ENCODE assay signal across 1 cellular context in genomic region chr20:37285664-37286374, GRCh38.
A peak's percentile ranks its signal among the peaks of the same experiment; 100 is the strongest.
TF ChIP-seq lines count a peak whose summit lies in the region.

No MANE protein-coding gene starts in this region.

TF ChIP-seq in HepG2, 621 proteins besides CTCF, POLR2A, EP300 and RAD21 (continued from another document and continues in another):
- no peak for TF ChIP-seq STAT6 (CRISPR knock-in tag; IDR thresholded peaks at IDR 0.05; ENCODE audit: borderline replicate concordance)
- no peak for TF ChIP-seq THAP7 (CRISPR knock-in tag; IDR thresholded peaks at IDR 0.05)
- 0 out of 2 replicates have a peak, but pooled peaks have one; percentile 28 for TF ChIP-seq ZNF747 (CRISPR knock-in tag; IDR thresholded peaks at IDR 0.05; ENCODE audit: borderline replicate concordance)
- peak; percentile 88; the same call in 1 of the 2 replicates for TF ChIP-seq NCOR1 (IDR thresholded peaks at IDR 0.05; ENCODE audit: borderline replicate concordance, low read length)
- no peak for TF ChIP-seq NFIB (CRISPR knock-in tag; IDR thresholded peaks at IDR 0.05; ENCODE audit: borderline replicate concordance)
- TF ChIP-seq RXRB (CRISPR knock-in tag; IDR thresholded peaks at IDR 0.05; ENCODE audit: borderline replicate concordance) = peak; percentile 96
- TF ChIP-seq ZNF20 (CRISPR knock-in tag; IDR thresholded peaks at IDR 0.05) = no peak
- TF ChIP-seq FIP1L1 (IDR thresholded peaks at IDR 0.05; ENCODE audit: borderline replicate concordance, insufficient read depth, low read depth, low read length) = no peak
- no peak for TF ChIP-seq ZBTB8A (CRISPR knock-in tag; IDR thresholded peaks at IDR 0.05; ENCODE audit: borderline replicate concordance, low read depth)
- TF ChIP-seq SP4 (CRISPR knock-in tag; IDR thresholded peaks at IDR 0.05) = no peak
- no peak for TF ChIP-seq JUNB (CRISPR knock-in tag; IDR thresholded peaks at IDR 0.05; ENCODE audit: borderline replicate concordance)
- peak; percentile 83; the same call in 1 of the 2 replicates for TF ChIP-seq MXD4 (CRISPR knock-in tag; IDR thresholded peaks at IDR 0.05)
- no peak for TF ChIP-seq SP2 (CRISPR knock-in tag; IDR thresholded peaks at IDR 0.05)
- TF ChIP-seq GMEB2 (CRISPR knock-in tag; IDR thresholded peaks at IDR 0.05; ENCODE audit: low read depth) = no peak
- no peak for TF ChIP-seq AGO1 (IDR thresholded peaks at IDR 0.05; ENCODE audit: low read depth, low read length, poor library complexity, severe bottlenecking)
- TF ChIP-seq CHD4 (IDR thresholded peaks at IDR 0.05; ENCODE audit: borderline replicate concordance, low read length) = no peak; the same call in 1 of the 2 replicates
- no peak for TF ChIP-seq NFYC (CRISPR knock-in tag; IDR thresholded peaks at IDR 0.05)
- TF ChIP-seq POGZ (CRISPR knock-in tag; IDR thresholded peaks at IDR 0.05) = no peak
- TF ChIP-seq ZBTB1 (CRISPR knock-in tag; IDR thresholded peaks at IDR 0.05; ENCODE audit: borderline replicate concordance) = no peak
- TF ChIP-seq HDAC6 (IDR thresholded peaks at IDR 0.05; ENCODE audit: low read depth, low read length) = no peak
- no peak for TF ChIP-seq ZNF737 (CRISPR knock-in tag; IDR thresholded peaks at IDR 0.05; ENCODE audit: borderline replicate concordance)
- 0 out of 2 replicates have a peak, but pooled peaks have one; percentile 61 for TF ChIP-seq KLF9 (CRISPR knock-in tag; IDR thresholded peaks at IDR 0.05; ENCODE audit: low read depth)
- TF ChIP-seq ELK4 (CRISPR knock-in tag; IDR thresholded peaks at IDR 0.05; ENCODE audit: borderline replicate concordance) = no peak
- TF ChIP-seq XBP1 (CRISPR knock-in tag; IDR thresholded peaks at IDR 0.05) = no peak
- TF ChIP-seq RBM39 (IDR thresholded peaks at IDR 0.05; ENCODE audit: low read depth, low read length, poor library complexity, severe bottlenecking) = peak; percentile 40
- no peak for TF ChIP-seq ZBTB44 (CRISPR knock-in tag; IDR thresholded peaks at IDR 0.05)
- TF ChIP-seq NCOA5 (CRISPR knock-in tag; IDR thresholded peaks at IDR 0.05) = no peak
- peak; percentile 90 for TF ChIP-seq HMG20A (CRISPR knock-in tag; IDR thresholded peaks at IDR 0.05; ENCODE audit: borderline replicate concordance)
- no peak for TF ChIP-seq HNF1A (IDR thresholded peaks at IDR 0.05; ENCODE audit: low read depth)
- TF ChIP-seq HNF1A (CRISPR knock-in tag; IDR thresholded peaks at IDR 0.05; ENCODE audit: borderline replicate concordance) = no peak
- TF ChIP-seq CREB3 (CRISPR knock-in tag; IDR thresholded peaks at IDR 0.05) = no peak
- no peak for TF ChIP-seq GTF3A (CRISPR knock-in tag; conservative IDR thresholded peaks at IDR 0.05)
- no peak for TF ChIP-seq ZNF430 (CRISPR knock-in tag; IDR thresholded peaks at IDR 0.05)
- peak; percentile 56 for TF ChIP-seq TFDP2 (CRISPR knock-in tag; IDR thresholded peaks at IDR 0.05)
- peak; percentile 81; the same call in 1 of the 2 replicates for TF ChIP-seq ZNF205 (CRISPR knock-in tag; IDR thresholded peaks at IDR 0.05)
- peak; percentile 79 for TF ChIP-seq ZBTB25 (CRISPR knock-in tag; IDR thresholded peaks at IDR 0.05)
- TF ChIP-seq ZNF24 (IDR thresholded peaks at IDR 0.05) = no peak
- TF ChIP-seq STAT5B (CRISPR knock-in tag; IDR thresholded peaks at IDR 0.05) = no peak
- no peak for TF ChIP-seq ZNF713 (CRISPR knock-in tag; IDR thresholded peaks at IDR 0.05)
- TF ChIP-seq NR2C2 (CRISPR knock-in tag; IDR thresholded peaks at IDR 0.05; ENCODE audit: borderline replicate concordance) = peak; percentile 91
- TF ChIP-seq CBFB (CRISPR knock-in tag; IDR thresholded peaks at IDR 0.05) = no peak
- peak; percentile 72; the same call in 1 of the 2 replicates for TF ChIP-seq JUND (CRISPR knock-in tag; IDR thresholded peaks at IDR 0.05)
- no peak for TF ChIP-seq MXD3 (CRISPR knock-in tag; IDR thresholded peaks at IDR 0.05)
- no peak for TF ChIP-seq PAF1 (CRISPR knock-in tag; IDR thresholded peaks at IDR 0.05)
- TF ChIP-seq PBX3 (CRISPR knock-in tag; IDR thresholded peaks at IDR 0.05; ENCODE audit: borderline replicate concordance) = no peak
